ENCODE assay signal across 8 cellular contexts in the genomic region with DNA sequence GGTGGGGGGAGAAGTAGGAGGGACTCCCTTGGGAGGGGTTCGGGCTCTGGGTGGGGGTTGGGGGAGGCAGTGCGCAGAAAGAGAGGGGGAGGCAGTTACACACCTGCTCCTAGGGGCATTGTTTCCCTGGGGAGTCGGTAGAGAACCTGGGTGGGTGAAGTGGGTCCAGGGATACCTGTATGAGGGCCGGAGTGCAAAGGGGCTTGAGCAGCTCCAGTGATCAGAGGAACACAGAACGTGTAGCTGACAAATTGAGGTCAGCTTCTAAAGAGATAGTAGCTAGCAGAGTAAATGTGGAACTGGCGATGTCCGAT. TPM values are rescaled to one million over a fixed set of nuclear protein-coding genes. Genes with fewer than 3 reads are reported as not detected.
DNase-seq lines count a peak whose midpoint lies in the region; ATAC-seq and TF ChIP-seq lines count a peak whose summit lies in the region.

No MANE protein-coding gene starts in this region.

- H3K27ac ChIP-seq in CD4-positive, alpha-beta T cell (ENCODE audit: low read depth, low read length): peak overlapping the region; percentile 82
- H3K27ac ChIP-seq in HCT116 (ENCODE audit: low read depth, low read length) (peak overlapping the region; percentile 54), lower lobe of right lung (peak overlapping the region; percentile 94), urinary bladder (ENCODE audit: low read depth) (peak overlapping the region; percentile 42)

- H3K4me1 ChIP-seq in HCT116 (ENCODE audit: control insufficient read depth in 1 of 2, insufficient read depth in 2 of 2, low read length in 2 of 2) (peaks cover 5 to 21% of the 10 kb centered on the region in 2 experiments), adipocyte (ENCODE audit: control insufficient read depth, insufficient read depth, low read length) (peaks cover 49% of the 10 kb centered on the region), lower lobe of right lung (peaks cover 13% of the 10 kb centered on the region), urinary bladder (ENCODE audit: insufficient read depth) (no peaks in the 10 kb centered on the region)

- no peak for TF ChIP-seq RAD21 in HCT116 (IDR thresholded peaks at IDR 0.05; ENCODE audit: low read depth)

- DNase-seq in CD4-positive, alpha-beta T cell: peak in 1 of 10 experiments; percentile 61
- DNase-seq in HCT116 (ENCODE audit: low read depth, low spot score) (no peak), adipocyte (ENCODE audit: low read depth) (no peak), lower lobe of right lung (no peak), NCI-H2081 (lab: John Stamatoyannopoulos, UW) (no peak), NOMO-1 (lab: John Stamatoyannopoulos, UW; ENCODE audit: unreplicated experiment in 2 of 2) (no peak)

- H3K4me3 Mint-ChIP-seq in CD4-positive, alpha-beta T cell: peak overlapping the region; percentile 96

- no peaks in the 10 kb centered on the region for H3K9me3 Mint-ChIP-seq in CD4-positive, alpha-beta T cell

- H3K36me3 ChIP-seq in HCT116 (ENCODE audit: control insufficient read depth in 1 of 2, insufficient read depth in 2 of 2, low read length in 2 of 2): peaks cover 27 to 42% of the 10 kb centered on the region in 2 experiments
- peaks cover 32% of the 10 kb centered on the region for H3K36me3 ChIP-seq in adipocyte (ENCODE audit: control insufficient read depth, insufficient read depth, low read length, severe bottlenecking)
- peaks cover 41% of the 10 kb centered on the region for H3K36me3 ChIP-seq in lower lobe of right lung
- peaks cover 5% of the 10 kb centered on the region for H3K36me3 ChIP-seq in urinary bladder (ENCODE audit: insufficient read depth)

- H3K4me2 ChIP-seq in HCT116 (ENCODE audit: low read length): peak overlapping the region; percentile 85

- intact Hi-C loops in CD4-positive, alpha-beta T cell (cut with DNase I, micrococcal nuclease): loop anchor here (1.0 to 10.0 kb wide), 5 partner anchors 25 to 679 kb away; partner anchors contain the start of genes ATF1 (in 1 of the 2), LIMA1 (in 1 of the 2) and RACGAP1 (in 1 of the 2)
- intact Hi-C loops in HCT116 (cut with micrococcal nuclease) (loop anchor here (5.0 to 10.0 kb wide), 2 partner anchors 227 to 319 kb away; partner anchors contain the start of gene LARP4), lower lobe of right lung (cut with DNase I) (no loop called here)

- no peaks in the 10 kb centered on the region for H3K9me3 ChIP-seq in CD4-positive, alpha-beta T cell (ENCODE audit: control insufficient read depth, low read length)
- H3K9me3 ChIP-seq in HCT116 (ENCODE audit: control insufficient read depth in 1 of 2, insufficient read depth in 1 of 2, low read depth in 1 of 2, low read length in 2 of 2): no peaks in the 10 kb centered on the region
- no peaks in the 10 kb centered on the region for H3K9me3 ChIP-seq in adipocyte (ENCODE audit: control insufficient read depth, low read length)
- no peaks in the 10 kb centered on the region for H3K9me3 ChIP-seq in lower lobe of right lung

- H3K4me3 ChIP-seq in HCT116 (replicated peaks in 1 of 2; ENCODE audit: low read depth in 1 of 2, low read length in 2 of 2): peak overlapping the region; percentile 70 to 77
- peak overlapping the region; percentile 82 for H3K4me3 ChIP-seq in adipocyte (ENCODE audit: low read length)
- peak overlapping the region; percentile 69 for H3K4me3 ChIP-seq in lower lobe of right lung
- H3K4me3 ChIP-seq in urinary bladder (ENCODE audit: low read depth, low read length): peak overlapping the region; percentile 80

- H3K27me3 ChIP-seq in CD4-positive, alpha-beta T cell (ENCODE audit: control insufficient read depth, insufficient read depth, low read length): no peaks in the 10 kb centered on the region
- H3K27me3 ChIP-seq in HCT116 (ENCODE audit: insufficient read depth, low read length) (no peaks in the 10 kb centered on the region), adipocyte (replicated peaks; ENCODE audit: control insufficient read depth, insufficient read depth, low read length) (no peaks in the 10 kb centered on the region), lower lobe of right lung (ENCODE audit: low read depth) (no peaks in the 10 kb centered on the region)

- 3% methylated on average over 7 of the region's 7 CpGs for WGBS in urinary bladder

- peaks cover 43% of the 10 kb centered on the region for H3K4me1 Mint-ChIP-seq in CD4-positive, alpha-beta T cell (ENCODE audit: low read depth)

- POLR2A ChIA-PET in CD4-positive, alpha-beta T cell (lab: Charles Lee): interaction anchor here (1.0 to 4.6 kb wide), 12 partner anchors 11 to 820 kb away, joined by 3 to 127 read pairs (median 6); partner anchors contain the start of genes CERS5, COX14, LIMA1 and RACGAP1
- POLR2A ChIA-PET in HCT116 (lab: Charles Lee): interaction anchor here (0.6 to 2.2 kb wide), 6 partner anchors 18 to 998 kb away, joined by 3 to 20 read pairs (median 3); partner anchors contain the start of genes CERS5, COX14 and TMBIM6

- TF ChIP-seq POLR2A in HCT116 (IDR thresholded peaks at IDR 0.05; ENCODE audit: borderline replicate concordance, extremely low read depth, insufficient read depth, insufficient read length): no peak

- RAD21 ChIA-PET in HCT116 (lab: Charles Lee; ENCODE audit: low non-redundant PET in 1 of 2, low total read pairs in 2 of 2, uncharacterized antibody in 2 of 2, unreplicated experiment in 2 of 2): interaction anchor here in 1 of 2 experiments (1.6 kb wide), 1 partner anchor 26 kb away, joined by 6 read pairs; the partner anchor contains the start of gene COX14

- H3K9ac ChIP-seq in HCT116 (ENCODE audit: low read length): peak overlapping the region; percentile 77
- peak overlapping the region; percentile 86 for H3K9ac ChIP-seq in adipocyte (ENCODE audit: low read length)

- peaks cover 52% of the 10 kb centered on the region for H3K36me3 Mint-ChIP-seq in CD4-positive, alpha-beta T cell (ENCODE audit: low read depth)

- no peaks in the 10 kb centered on the region for H3K9me2 ChIP-seq in HCT116 (ENCODE audit: insufficient read depth)

- no peaks in the 10 kb centered on the region for H3K27me3 Mint-ChIP-seq in CD4-positive, alpha-beta T cell

- peaks cover 4% of the 10 kb centered on the region; the same call in 1 of the 2 replicates for H4K20me1 ChIP-seq in HCT116 (ENCODE audit: insufficient read depth)

- no TSS peak for BruUV-seq in HCT116 (replicated peaks; lab: Mats Ljungman, UMichigan)

- TF ChIP-seq CTCF in CD4-positive, alpha-beta T cell (IDR thresholded peaks at IDR 0.05): no peak
- TF ChIP-seq CTCF in HCT116 (IDR thresholded peaks at IDR 0.05 in 2 of 3, conservative IDR thresholded peaks at IDR 0.05 in 1 of 3; ENCODE audit: borderline replicate concordance in 1 of 3, insufficient read depth in 1 of 3, low read depth in 2 of 3, low read length in 2 of 3) (no peak), lower lobe of right lung (IDR thresholded peaks at IDR 0.05) (no peak)

- H3K79me2 ChIP-seq in HCT116 (ENCODE audit: insufficient read depth, low read length): peaks cover 15% of the 10 kb centered on the region

- no peak overlapping the region for H2AFZ ChIP-seq in HCT116 (ENCODE audit: low read depth, low read length, poor library complexity, severe bottlenecking)

- CTCF ChIA-PET in CD4-positive, alpha-beta T cell (lab: Charles Lee): interaction anchor here (0.6 to 4.5 kb wide), 18 partner anchors 9 to 137 kb away, joined by 3 to 83 read pairs (median 4); partner anchors contain the start of genes CERS5, COX14 and RACGAP1
- CTCF ChIA-PET in HCT116 (lab: Charles Lee): interaction anchor here (0.5 to 2.8 kb wide), 11 partner anchors 9 to 795 kb away, joined by 3 to 33 read pairs (median 5); partner anchors contain the start of genes CERS5, COX14, GPD1 and LIMA1

- peak overlapping the region; percentile 99 for H3K27ac Mint-ChIP-seq in CD4-positive, alpha-beta T cell

- no peak for ATAC-seq in CD4-positive, alpha-beta T cell (ENCODE audit: poor library complexity)
- peak; percentile 15 for ATAC-seq in HCT116
- no peak for ATAC-seq in lower lobe of right lung
- ATAC-seq in GM21786 (IDR thresholded peaks at IDR 0.05; ENCODE audit: unreplicated experiment): no peak

TF ChIP-seq in HCT116, 20 proteins besides CTCF, POLR2A, EP300 and RAD21 (continues in another document):
- TF ChIP-seq CBX3 (IDR thresholded peaks at IDR 0.05; ENCODE audit: low read depth) (no peak), ZBTB33 (IDR thresholded peaks at IDR 0.05; ENCODE audit: extremely low read depth, insufficient replicate concordance, low read length) (no peak), EGR1 (IDR thresholded peaks at IDR 0.05; ENCODE audit: low read depth) (no peak), EZH2phosphoT487 (IDR thresholded peaks at IDR 0.05; ENCODE audit: borderline replicate concordance) (no peak)

RNA-seq across cellular contexts. Expression of gene SMARCD1, which starts 0.4 kb away (rescaled TPM):
- 10 to 100 TPM; 78.9 to 80.0 TPM for total RNA-seq in CD4-positive, alpha-beta T cell
- total RNA-seq in HCT116 (2021; ENCODE audit: unreplicated experiment) (64.8 TPM), lower lobe of right lung (44.2 TPM), urinary bladder (30.2 TPM)
- polyA plus RNA-seq in HCT116 (2012): 34.5 and 37.9 TPM in 2 replicates
- 31.2 TPM for polyA plus RNA-seq in urinary bladder

RNA-seq across cellular contexts. Expression of gene GPD1, which starts 18.2 kb away (rescaled TPM):
- under 1 TPM; 0.41 to 0.47 TPM for total RNA-seq in CD4-positive, alpha-beta T cell
- 1.6 TPM for total RNA-seq in HCT116 (2021; ENCODE audit: unreplicated experiment)
- 1.0 and 1.2 TPM in 2 replicates for polyA plus RNA-seq in HCT116 (2012)
- total RNA-seq in lower lobe of right lung: 67.0 TPM
- total RNA-seq in urinary bladder: 2.2 TPM
- 16.0 TPM for polyA plus RNA-seq in urinary bladder

RNA-seq across cellular contexts. Expression of gene COX14, which starts 26.5 kb away (rescaled TPM):
- 10 to 100 TPM; 51.1 to 52.8 TPM for total RNA-seq in CD4-positive, alpha-beta T cell
- total RNA-seq in HCT116 (2021; ENCODE audit: unreplicated experiment) (41.0 TPM), lower lobe of right lung (68.0 TPM), urinary bladder (30.5 TPM)
- polyA plus RNA-seq in HCT116 (2012): 52.7 and 58.8 TPM in 2 replicates
- polyA plus RNA-seq in urinary bladder: 135 TPM

RNA-seq across cellular contexts. Expression of gene ASIC1, which starts 28.2 kb away (rescaled TPM):
- 1 to 10 TPM; 1.5 to 2.8 TPM for total RNA-seq in CD4-positive, alpha-beta T cell
- total RNA-seq in HCT116 (2021; ENCODE audit: unreplicated experiment): 28.9 TPM
- polyA plus RNA-seq in HCT116 (2012): 22.5 and 25.3 TPM in 2 replicates
- total RNA-seq in lower lobe of right lung: 1.6 TPM
- total RNA-seq in urinary bladder: 2.7 TPM
- polyA plus RNA-seq in urinary bladder: 5.4 TPM

Comparison
In these comparisons a context has a peak if more than half of its experiments do, and no peak if none do; other contexts are left out.
1. H3K27ac ChIP-seq: peak in every context shown above with its lines; median percentile 94 in lower lobe of right lung; 82 in CD4-positive, alpha-beta T cell; 54 in HCT116; 42 in urinary bladder.
2. RNA of gene GPD1, which starts 18.2 kb away (total RNA-seq): 67.0 TPM in lower lobe of right lung (single experiment); 2.2 TPM in urinary bladder (single experiment), 1.6 TPM in HCT116 (single experiment) and 0.41 to 0.47 TPM in CD4-positive, alpha-beta T cell; every median in the first group is over 10 times any median in the second.
3. Peak in every context shown above with its lines, with median percentiles within 50 percentile points of each other: H3K4me3 ChIP-seq.